26 cellular contexts compared by ENCODE assay signal in the genomic region with DNA sequence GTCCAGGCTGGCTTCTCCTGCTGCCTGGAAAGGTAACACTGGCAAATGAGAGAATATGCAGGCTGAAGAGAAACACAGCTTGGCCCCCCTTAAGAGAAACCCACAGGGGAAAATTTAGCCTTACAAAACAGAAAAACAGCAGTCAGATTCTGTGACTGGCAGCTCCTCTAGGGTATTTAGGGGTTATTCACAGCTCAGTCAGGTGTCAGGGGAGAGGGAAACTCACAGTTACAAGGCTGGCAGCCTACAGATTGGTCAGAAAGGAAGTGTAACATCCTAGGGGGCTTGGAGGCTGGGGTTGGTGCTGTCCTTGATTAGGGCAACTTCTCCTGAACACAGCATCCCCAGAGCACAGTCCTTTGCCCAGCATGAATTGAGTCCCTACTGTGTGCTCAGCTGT.
A peak's percentile ranks its signal among the peaks of the same experiment; 100 is the strongest.
DNase-seq lines count a peak whose midpoint lies in the region; ATAC-seq, FAIRE-seq and TF ChIP-seq lines count a peak whose summit lies in the region.
"Had no signal": no experiment of that assay in that cellular context is flagged by ENCODE, and none has a peak within 500 bp of the region (broad histone marks: within the 10 kb centered on the region; RNA-seq: fewer than 3 reads in every experiment).

No MANE protein-coding gene starts in this region.

- H3K27ac ChIP-seq in GM12878 (ENCODE audit: control insufficient read depth, insufficient read depth), result no peak overlapping the region
- H3K27ac ChIP-seq in neural progenitor cell, result no peak overlapping the region
- H3K27ac ChIP-seq: 22Rv1, GM23248, PC-9 had no signal

- no peaks in the 10 kb centered on the region for H3K36me3 ChIP-seq in GM12878 (ENCODE audit: control insufficient read depth in 2 of 2, insufficient read depth in 2 of 2, low read length in 1 of 2)
- peaks cover 4% of the 10 kb centered on the region for H3K36me3 ChIP-seq in neural progenitor cell
- H3K36me3 ChIP-seq in HAP-1 (replicated peaks), result no peaks in the 10 kb centered on the region

- H3F3A ChIP-seq in neural progenitor cell (ENCODE audit: low read depth), result peaks cover 18% of the 10 kb centered on the region

- in situ Hi-C loops in GM12878 (cut with MboI), result no loop called here
- in situ Hi-C loops in HAP-1 (cut with MboI; ENCODE audit: low sequenced_read_pairs), result loop anchor here (25.0 kb wide), 1 partner anchor 316 kb away; no protein-coding TSS in a partner anchor

- intact Hi-C loops in GM12878 (cut with micrococcal nuclease; ENCODE audit: unreplicated experiment), result loop anchor here (10.0 kb wide), 1 partner anchor 191 kb away; no protein-coding TSS in a partner anchor

- no peak for TF ChIP-seq RAD21 in GM12878 (IDR thresholded peaks at IDR 0.05; ENCODE audit: insufficient read depth, low read depth, low read length)

- H3K9ac ChIP-seq in GM12878 (ENCODE audit: control insufficient read depth, insufficient read depth, low read length) (no peak overlapping the region), neural progenitor cell (no peak overlapping the region)
- H3K9ac ChIP-seq: GM23248 had no signal

- H3K9me3 Mint-ChIP-seq in neural progenitor cell, result peaks cover 2% of the 10 kb centered on the region
- H3K9me3 Mint-ChIP-seq: H9 had no signal

- no peak overlapping the region for H3K4me2 ChIP-seq in GM12878 (ENCODE audit: control insufficient read depth, insufficient read depth)
- H3K4me2 ChIP-seq in neural progenitor cell, result no peak overlapping the region
- H3K4me2 ChIP-seq: PC-9 had no signal

- H3K4me3 ChIP-seq in GM12865 (ENCODE audit: low read depth, low read length), result no peak overlapping the region
- H3K4me3 ChIP-seq in GM12878, result no peak overlapping the region
- no peak overlapping the region for H3K4me3 ChIP-seq in neural progenitor cell
- H3K4me3 ChIP-seq in HAP-1, result no peak overlapping the region
- H3K4me3 ChIP-seq: GM23248, PC-9 had no signal

- H3K27me3 ChIP-seq in GM12878 (replicated peaks in 1 of 2; ENCODE audit: control insufficient read depth in 2 of 2, insufficient read depth in 2 of 2, low read length in 1 of 2), result peaks cover 0 to 2% of the 10 kb centered on the region in 2 experiments; a peak in 1 of 4 replicates
- peaks cover 39% of the 10 kb centered on the region for H3K27me3 ChIP-seq in neural progenitor cell
- no peaks in the 10 kb centered on the region for H3K27me3 ChIP-seq in HAP-1 (ENCODE audit: low read depth)

- H3K27ac Mint-ChIP-seq in neural progenitor cell, result peak overlapping the region; percentile 74
- H3K27ac Mint-ChIP-seq: CD8-positive, alpha-beta T cell had no signal

- H3K4me1 Mint-ChIP-seq in neural progenitor cell, result peaks cover 24% of the 10 kb centered on the region

- no peak for TF ChIP-seq EP300 in GM12878 (IDR thresholded peaks at IDR 0.05; ENCODE audit: borderline replicate concordance in 1 of 2, control insufficient read depth in 1 of 2, low read depth in 2 of 2, low read length in 2 of 2)

- POLR2A ChIA-PET in GM12878 (lab: Charles Lee), result no interaction called here

- no peak overlapping the region for H2AFZ ChIP-seq in GM12878 (ENCODE audit: control insufficient read depth, low read depth, low read length)
- no peak overlapping the region for H2AFZ ChIP-seq in neural progenitor cell (replicated peaks)
- H2AFZ ChIP-seq: GM23248, PC-9 had no signal

- H3K4me3 Mint-ChIP-seq in neural progenitor cell, result no peak overlapping the region
- H3K4me3 Mint-ChIP-seq: CD8-positive, alpha-beta T cell; H9 had no signal

- DNase-seq in NCI-H2171 treated with DMSO at 0.1 percent for 48 hours (lab: John Stamatoyannopoulos, UW) (peak; percentile 35), NCI-H2171 (lab: John Stamatoyannopoulos, UW) (no peak), GM12865 (ENCODE audit: low read depth) (peak; percentile 13), GM12878 (ENCODE audit: low read depth, low spot score) (no peak), neural progenitor cell (ENCODE audit: low spot score) (no peak), HAP-1 (ENCODE audit: low spot score in 2 of 2) (no peak)
- DNase-seq: ACHN; C1 segment of cervical spinal cord; CD8-positive, alpha-beta T cell; DND-41; GM23248; H9; KBM-7; NCI-H1092; NCI-H1436; NCI-H187 treated with DMSO at 0.1 percent for 48 hours; NCI-H345; NCI-H524; NCI-H774; PC-9; RPMI8226; SHP77 had no signal

- H4K20me1 ChIP-seq in GM12878 (ENCODE audit: control insufficient read depth, insufficient read depth) (no peaks in the 10 kb centered on the region), neural progenitor cell (ENCODE audit: low read depth) (peaks cover 38% of the 10 kb centered on the region)

- H3K9me3 ChIP-seq in GM12878 (replicated peaks; ENCODE audit: control insufficient read depth, insufficient read depth, low read length) (no peaks in the 10 kb centered on the region), neural progenitor cell (ENCODE audit: low read depth) (no peaks in the 10 kb centered on the region), HAP-1 (no peaks in the 10 kb centered on the region)

- SMC1A ChIA-PET in GM12878 (lab: Charles Lee; ENCODE audit: uncharacterized antibody, unreplicated experiment), result interaction anchor here (0.7 to 1.4 kb wide), 4 partner anchors 10 to 86 kb away, joined by 3 to 4 read pairs (median 3); no protein-coding TSS in a partner anchor

- no peak for TF ChIP-seq POLR2A in GM12878 (IDR thresholded peaks at IDR 0.05; ENCODE audit: low read depth, low read length)

- CTCF ChIA-PET in GM12878 (lab: Yijun Ruan, JAX), result interaction anchor here (0.6 to 2.3 kb wide), 4 partner anchors 10 to 82 kb away, joined by 3 to 6 read pairs (median 4); partner anchors contain the start of gene SEMA5B

- TF ChIP-seq CTCF in GM12865 (IDR thresholded peaks at IDR 0.05; ENCODE audit: insufficient read depth, low read depth, low read length, missing control alignments) (no peak), GM12878 (IDR thresholded peaks at IDR 0.05 in 2 of 3, conservative IDR thresholded peaks at IDR 0.05 in 1 of 3; ENCODE audit: control insufficient read depth in 2 of 3, extremely low read depth in 1 of 3, insufficient read depth in 1 of 3, low read depth in 3 of 3, low read length in 3 of 3) (no peak), neural progenitor cell (IDR thresholded peaks at IDR 0.05) (no peak)

- no TSS peak for BruUV-seq in GM12878 (replicated peaks; lab: Mats Ljungman, UMichigan)

- H3K4me1 ChIP-seq in GM12878 (ENCODE audit: control insufficient read depth, insufficient read depth, low read length), result no peaks in the 10 kb centered on the region
- peaks cover 19% of the 10 kb centered on the region for H3K4me1 ChIP-seq in neural progenitor cell
- H3K4me1 ChIP-seq in HAP-1, result no peaks in the 10 kb centered on the region

- H3K36me3 Mint-ChIP-seq in neural progenitor cell, result peaks cover 10% of the 10 kb centered on the region
- H3K36me3 Mint-ChIP-seq: CD8-positive, alpha-beta T cell had no signal

- RAD21 ChIA-PET in GM12878 (lab: Charles Lee; ENCODE audit: unreplicated experiment), result interaction anchor here (1.0 kb wide), 1 partner anchor 28 kb away, joined by 3 read pairs; no protein-coding TSS in a partner anchor

- no peaks in the 10 kb centered on the region for H3K79me2 ChIP-seq in GM12878 (ENCODE audit: control insufficient read depth, insufficient read depth, low read length)
- no peaks in the 10 kb centered on the region for H3K79me2 ChIP-seq in neural progenitor cell (ENCODE audit: low read depth)

- peaks cover 24% of the 10 kb centered on the region for H3K27me3 Mint-ChIP-seq in neural progenitor cell (ENCODE audit: insufficient read depth, low read depth)

- ATAC-seq in GM12878 (peak; percentile 55), HG03565 (IDR thresholded peaks at IDR 0.05; ENCODE audit: unreplicated experiment) (no peak), GM21515 (IDR thresholded peaks at IDR 0.05; ENCODE audit: unreplicated experiment) (no peak)
- ATAC-seq: CD8-positive, alpha-beta T cell had no signal

- no peak for FAIRE-seq in GM12878 (lab: Jason Lieb, UNC)
- FAIRE-seq: GM12892 had no signal

TF ChIP-seq in GM12878, 131 proteins besides CTCF, POLR2A, EP300 and RAD21:
- TF ChIP-seq PKNOX1 (IDR thresholded peaks at IDR 0.05) (peak; percentile 81), DPF2 (IDR thresholded peaks at IDR 0.05) (0 out of 2 replicates have a peak, but pooled peaks have one; percentile 32), BCL11A (IDR thresholded peaks at IDR 0.05; ENCODE audit: low read depth, low read length) (no peak)

Comparison
In these comparisons a context has a peak if more than half of its experiments do, and no peak if none do; other contexts are left out.
1. DNase-seq: peak in NCI-H2171 treated with DMSO at 0.1 percent for 48 hours (single experiment) and GM12865 (single experiment); none in NCI-H2171 (single experiment), GM12878 (single experiment), neural progenitor cell (single experiment) and HAP-1 (0 of 2).